16 cellular contexts compared by ENCODE assay signal in genomic region chr1:156079762-156080597, GRCh38. TPM values are rescaled to one million over a fixed set of nuclear protein-coding genes. Genes with fewer than 3 reads are reported as not detected.
DNase-seq lines count a peak whose midpoint lies in the region; ATAC-seq and TF ChIP-seq lines count a peak whose summit lies in the region.
"Had no signal": no experiment of that assay in that cellular context is flagged by ENCODE, and none has a peak within 500 bp of the region (broad histone marks: within the 10 kb centered on the region; RNA-seq: fewer than 3 reads in every experiment).

No MANE protein-coding gene starts in this region.

- ATAC-seq in activated CD8-positive, alpha-beta T cell treated with anti-CD3 and anti-CD28 coated beads for 36 hours, result no peak
- ATAC-seq in GM19463 (IDR thresholded peaks at IDR 0.05; ENCODE audit: unreplicated experiment), result no peak

- H3K27ac ChIP-seq in BLaER1, result peak overlapping the region; percentile 87; the same call in 1 of the 2 replicates

- H3K27me3 ChIP-seq in BLaER1, result no peaks in the 10 kb centered on the region
- H3K27me3 ChIP-seq in Loucy (ENCODE audit: insufficient read depth, low read length, poor library complexity, severe bottlenecking), result no peaks in the 10 kb centered on the region

- peak overlapping the region; percentile 91 for H3K9ac ChIP-seq in BLaER1
- peak overlapping the region; percentile 88 for H3K9ac ChIP-seq in Loucy (ENCODE audit: low read depth, low read length, poor library complexity, severe bottlenecking)

- H3K36me3 ChIP-seq in BLaER1, result peaks cover 27% of the 10 kb centered on the region
- peaks cover 18% of the 10 kb centered on the region; the same call in 1 of the 2 replicates for H3K36me3 ChIP-seq in Loucy (ENCODE audit: insufficient read depth, low read length)

- H3K4me1 ChIP-seq in BLaER1 (peaks cover 83% of the 10 kb centered on the region), Loucy (ENCODE audit: insufficient read depth, low read length, poor library complexity, severe bottlenecking) (peaks cover 44% of the 10 kb centered on the region)

- POLR2A ChIA-PET in activated CD8-positive, alpha-beta T cell treated with anti-CD3 and anti-CD28 coated beads for 36 hours (lab: Charles Lee), result no interaction called here

- H3K79me2 ChIP-seq in Loucy (ENCODE audit: insufficient read depth, low read length), result peaks cover 58% of the 10 kb centered on the region

- H3K9me3 Mint-ChIP-seq in chondrocyte (ENCODE audit: low read depth), result no peaks in the 10 kb centered on the region
- H3K9me3 Mint-ChIP-seq in nephron, result no peaks in the 10 kb centered on the region
- H3K9me3 Mint-ChIP-seq in activated CD8-positive, alpha-beta T cell treated with anti-CD3 and anti-CD28 coated beads for 36 hours, result no peaks in the 10 kb centered on the region
- H3K9me3 Mint-ChIP-seq: activated CD4-positive, alpha-beta memory T cell treated with anti-CD3 and anti-CD28 coated beads, Interleukin-2, amount 10 ng/mL, durations not matched to agents 7 days and 5 days; dendritic cell treated with granulocyte-macrophage colony-stimulating factor and Interleukin-4, amounts not matched to agents 40 ng/mL and 50 ng/mL, for 4 days; T-helper 1 cell treated with Interleukin-12 subunit alpha and Interleukin-12 subunit beta and Interleukin-4 antibody, amounts not matched to agents 30 μg/mL and 1 μg/mL, for 36 hours had no signal

- H2AFZ ChIP-seq in Loucy (ENCODE audit: low read length), result no peak overlapping the region

- peak overlapping the region; percentile 88 for H3K4me3 ChIP-seq in BLaER1
- peak overlapping the region; percentile 94 for H3K4me3 ChIP-seq in Loucy (ENCODE audit: low read length, poor library complexity, severe bottlenecking)

- DNase-seq in chondrocyte (ENCODE audit: low spot score), result no peak
- no peak for DNase-seq in activated CD4-positive, alpha-beta T cell treated with anti-CD3 and anti-CD28 coated beads, Interleukin-2, amount 50 U/mL, for 48 hours
- DNase-seq in activated CD8-positive, alpha-beta T cell treated with anti-CD3 and anti-CD28 coated beads for 36 hours, result no peak
- no peak for DNase-seq in NCI-H446 (lab: John Stamatoyannopoulos, UW)
- DNase-seq: activated CD4-positive, alpha-beta memory T cell treated with anti-CD3 and anti-CD28 coated beads, Interleukin-2, amount 10 ng/mL, durations not matched to agents 7 days and 5 days; activated naive CD4-positive, alpha-beta T cell treated with Interleukin-2 at 50 U/mL for 16 hours; GDM1; NCI-H2107; posterior cingulate gyrus had no signal

- TF ChIP-seq CTCF in Loucy (conservative IDR thresholded peaks at IDR 0.05; ENCODE audit: low read length) (no peak), chondrocyte (IDR thresholded peaks at IDR 0.05) (no peak), nephron (IDR thresholded peaks at IDR 0.05; ENCODE audit: unreplicated experiment in 3 of 3) (no peak)
- TF ChIP-seq CTCF in activated CD8-positive, alpha-beta T cell treated with anti-CD3 and anti-CD28 coated beads for 36 hours (IDR thresholded peaks at IDR 0.05), result no peak

- H3F3A ChIP-seq in Loucy (ENCODE audit: low read depth), result no peaks in the 10 kb centered on the region

- no peaks in the 10 kb centered on the region for H3K9me3 ChIP-seq in BLaER1
- no peaks in the 10 kb centered on the region for H3K9me3 ChIP-seq in Loucy (ENCODE audit: insufficient read depth, low read depth, low read length)

- peaks cover 69% of the 10 kb centered on the region for H4K20me1 ChIP-seq in BLaER1
- H4K20me1 ChIP-seq in Loucy (ENCODE audit: insufficient read depth, low read length, poor library complexity, severe bottlenecking), result peaks cover 44% of the 10 kb centered on the region

- CTCF ChIA-PET in activated CD8-positive, alpha-beta T cell treated with anti-CD3 and anti-CD28 coated beads for 36 hours (lab: Charles Lee), result interaction anchor here (0.6 to 1.1 kb wide), 3 partner anchors 14 to 113 kb away, joined by 3 to 4 read pairs (median 3); no protein-coding TSS in a partner anchor

- no peaks in the 10 kb centered on the region for H3K27me3 Mint-ChIP-seq in chondrocyte (ENCODE audit: low read depth)
- H3K27me3 Mint-ChIP-seq in nephron (ENCODE audit: low read depth), result no peaks in the 10 kb centered on the region
- peaks cover 17% of the 10 kb centered on the region for H3K27me3 Mint-ChIP-seq in activated CD8-positive, alpha-beta T cell treated with anti-CD3 and anti-CD28 coated beads for 36 hours

- intact Hi-C loops in activated CD8-positive, alpha-beta T cell treated with anti-CD3 and anti-CD28 coated beads for 36 hours (cut with micrococcal nuclease), result no loop called here

- no peaks in the 10 kb centered on the region for H3K9me2 ChIP-seq in Loucy (replicated peaks; ENCODE audit: low read depth, low read length)

- H3K4me2 ChIP-seq in BLaER1 (peak overlapping the region; percentile 90), Loucy (ENCODE audit: low read depth, low read length, poor library complexity, severe bottlenecking) (peak overlapping the region; percentile 99)

- H3K27ac Mint-ChIP-seq in chondrocyte (ENCODE audit: unreplicated experiment), result no peak overlapping the region
- peak overlapping the region; percentile 82 to 97 (median 95) for H3K27ac Mint-ChIP-seq in nephron
- H3K27ac Mint-ChIP-seq in activated CD8-positive, alpha-beta T cell treated with anti-CD3 and anti-CD28 coated beads for 36 hours, result no peak overlapping the region
- H3K27ac Mint-ChIP-seq: activated CD4-positive, alpha-beta memory T cell treated with anti-CD3 and anti-CD28 coated beads, Interleukin-2, amount 10 ng/mL, durations not matched to agents 7 days and 5 days; dendritic cell treated with granulocyte-macrophage colony-stimulating factor and Interleukin-4, amounts not matched to agents 40 ng/mL and 50 ng/mL, for 4 days; T-helper 1 cell treated with Interleukin-12 subunit alpha and Interleukin-12 subunit beta and Interleukin-4 antibody, amounts not matched to agents 30 μg/mL and 1 μg/mL, for 36 hours had no signal

- H3K4me3 Mint-ChIP-seq in chondrocyte (ENCODE audit: unreplicated experiment) (peak overlapping the region; percentile 90), nephron (peak overlapping the region; percentile 98 to 100 (median 98))
- H3K4me3 Mint-ChIP-seq in activated CD8-positive, alpha-beta T cell treated with anti-CD3 and anti-CD28 coated beads for 36 hours, result no peak overlapping the region
- H3K4me3 Mint-ChIP-seq: activated CD4-positive, alpha-beta memory T cell treated with anti-CD3 and anti-CD28 coated beads, Interleukin-2, amount 10 ng/mL, durations not matched to agents 7 days and 5 days; dendritic cell treated with granulocyte-macrophage colony-stimulating factor and Interleukin-4, amounts not matched to agents 40 ng/mL and 50 ng/mL, for 4 days; T-helper 1 cell treated with Interleukin-12 subunit alpha and Interleukin-12 subunit beta and Interleukin-4 antibody, amounts not matched to agents 30 μg/mL and 1 μg/mL, for 36 hours had no signal

- H3K4me1 Mint-ChIP-seq in chondrocyte (ENCODE audit: low read depth) (peaks cover 75% of the 10 kb centered on the region), nephron (peaks cover 70% of the 10 kb centered on the region)
- H3K4me1 Mint-ChIP-seq in activated CD8-positive, alpha-beta T cell treated with anti-CD3 and anti-CD28 coated beads for 36 hours (ENCODE audit: low read depth), result peaks cover 6% of the 10 kb centered on the region

- H3K36me3 Mint-ChIP-seq in chondrocyte (ENCODE audit: low read depth), result peaks cover 4% of the 10 kb centered on the region
- H3K36me3 Mint-ChIP-seq in nephron (ENCODE audit: low read depth), result peaks cover 44% of the 10 kb centered on the region
- H3K36me3 Mint-ChIP-seq in activated CD8-positive, alpha-beta T cell treated with anti-CD3 and anti-CD28 coated beads for 36 hours (ENCODE audit: low read depth), result no peaks in the 10 kb centered on the region

RNA-seq across cellular contexts. Expression of gene MEX3A, which starts 2.3 kb away (rescaled TPM):
- total RNA-seq in chondrocyte, result 11.7 to 12.7 TPM (median 12.0 TPM) in 3 replicates
- total RNA-seq in activated CD8-positive, alpha-beta T cell treated with anti-CD3 and anti-CD28 coated beads for 36 hours, result under 1 TPM; 0.45 to 0.83 TPM

RNA-seq across cellular contexts. Expression of gene RAB25, which starts 19.0 kb away (rescaled TPM):
- total RNA-seq in chondrocyte, result not detected in 3 replicates
- under 1 TPM; 0.49 to 0.63 TPM for total RNA-seq in activated CD8-positive, alpha-beta T cell treated with anti-CD3 and anti-CD28 coated beads for 36 hours
- total RNA-seq: frontal cortex had no signal

RNA-seq across cellular contexts. Expression of gene LAMTOR2, which starts 25.4 kb away (rescaled TPM):
- 55.0 to 58.8 TPM (median 56.6 TPM) in 3 replicates for total RNA-seq in chondrocyte
- total RNA-seq in activated CD8-positive, alpha-beta T cell treated with anti-CD3 and anti-CD28 coated beads for 36 hours, result 10 to 100 TPM; 48.9 to 49.4 TPM

RNA-seq across cellular contexts. Expression of gene UBQLN4, which starts 26.4 kb away (rescaled TPM):
- 29.3 to 32.9 TPM (median 30.2 TPM) in 3 replicates for total RNA-seq in chondrocyte
- total RNA-seq in activated CD8-positive, alpha-beta T cell treated with anti-CD3 and anti-CD28 coated beads for 36 hours, result 10 to 100 TPM; 36.9 to 39.8 TPM

RNA-seq across cellular contexts. Expression of gene LMNA, which starts 34.5 kb away (rescaled TPM):
- total RNA-seq in chondrocyte, result 641 to 675 TPM (median 641 TPM) in 3 replicates
- 10 to 100 TPM; 51.8 to 56.6 TPM for total RNA-seq in activated CD8-positive, alpha-beta T cell treated with anti-CD3 and anti-CD28 coated beads for 36 hours

Comparison
In these comparisons a context has a peak if more than half of its experiments do, and no peak if none do; other contexts are left out.
1. H3K27ac Mint-ChIP-seq: peak in nephron (3 of 3); none in chondrocyte (single experiment) and activated CD8-positive, alpha-beta T cell treated with anti-CD3 and anti-CD28 coated beads for 36 hours (single experiment).